Comparison of ENCODE assay signal across 1 cellular context in the genomic region with DNA sequence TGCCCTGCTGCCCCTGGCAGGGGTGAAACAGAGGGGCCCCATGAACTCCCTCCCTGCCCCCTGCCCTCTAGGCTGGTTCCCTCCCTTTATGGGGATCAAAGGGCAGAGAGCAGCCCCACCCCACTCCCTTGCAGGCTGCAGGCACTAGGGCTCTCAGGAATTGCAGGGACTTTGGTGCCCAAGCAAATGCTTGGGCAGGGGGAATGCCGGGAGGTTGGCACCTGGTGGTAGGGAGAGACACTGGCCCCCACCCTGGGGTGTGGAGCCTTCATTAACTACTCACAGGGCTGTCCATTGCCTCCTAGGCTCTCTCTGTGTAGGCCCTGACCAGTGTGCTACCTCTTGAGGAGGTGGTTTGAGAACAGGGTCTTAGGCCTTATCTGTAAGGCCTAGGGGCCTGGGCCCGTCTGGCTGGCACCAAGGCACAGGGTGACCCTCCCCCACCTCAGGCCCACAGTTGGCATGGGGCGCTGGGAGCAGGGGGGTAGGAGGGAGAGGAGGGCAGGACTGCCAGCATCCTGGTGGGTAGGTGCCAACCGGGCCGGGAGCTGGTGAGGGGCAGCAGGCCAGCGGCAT.
A peak's percentile ranks its signal among the peaks of the same experiment; 100 is the strongest.
TF ChIP-seq lines count a peak whose summit lies in the region.

No MANE protein-coding gene starts in this region.

TF ChIP-seq in HEK293, 187 proteins besides CTCF, POLR2A, EP300 and RAD21 (continued from another document):
- TF ChIP-seq, protein P1, sequence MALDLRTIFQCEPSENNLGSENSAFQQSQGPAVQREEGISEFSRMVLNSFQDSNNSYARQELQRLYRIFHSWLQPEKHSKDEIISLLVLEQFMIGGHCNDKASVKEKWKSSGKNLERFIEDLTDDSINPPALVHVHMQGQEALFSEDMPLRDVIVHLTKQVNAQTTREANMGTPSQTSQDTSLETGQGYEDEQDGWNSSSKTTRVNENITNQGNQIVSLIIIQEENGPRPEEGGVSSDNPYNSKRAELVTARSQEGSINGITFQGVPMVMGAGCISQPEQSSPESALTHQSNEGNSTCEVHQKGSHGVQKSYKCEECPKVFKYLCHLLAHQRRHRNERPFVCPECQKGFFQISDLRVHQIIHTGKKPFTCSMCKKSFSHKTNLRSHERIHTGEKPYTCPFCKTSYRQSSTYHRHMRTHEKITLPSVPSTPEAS (tag by site-specific recombination; IDR thresholded peaks at IDR 0.05): no peak
- peak; percentile 33; the same call in 1 of the 2 replicates for TF ChIP-seq GLIS2 (tag by site-specific recombination; IDR thresholded peaks at IDR 0.05)
- TF ChIP-seq ZNF792 (tag by site-specific recombination; IDR thresholded peaks at IDR 0.05): no peak
- 0 out of 2 replicates have a peak, but pooled peaks have one; percentile 23 for TF ChIP-seq KLF1 (tag by site-specific recombination; IDR thresholded peaks at IDR 0.05)
- peak; percentile 13 for TF ChIP-seq PATZ1 (tag by site-specific recombination; IDR thresholded peaks at IDR 0.05)
- no peak for TF ChIP-seq ZNF280C (tag by site-specific recombination; IDR thresholded peaks at IDR 0.05)
- TF ChIP-seq ZNF169 (tag by site-specific recombination; IDR thresholded peaks at IDR 0.05): no peak
- no peak for TF ChIP-seq ELK4 (IDR thresholded peaks at IDR 0.05; ENCODE audit: borderline replicate concordance, low read depth, low read length)
- no peak for TF ChIP-seq ZNF555 (tag by site-specific recombination; conservative IDR thresholded peaks at IDR 0.05)
- TF ChIP-seq ZSCAN23 (tag by site-specific recombination; IDR thresholded peaks at IDR 0.05): no peak
- TF ChIP-seq ZEB2 (tag by site-specific recombination; IDR thresholded peaks at IDR 0.05): no peak
- TF ChIP-seq ZNF530 (tag by site-specific recombination; IDR thresholded peaks at IDR 0.05; ENCODE audit: low read depth): no peak
- no peak for TF ChIP-seq SCRT1 (tag by site-specific recombination; IDR thresholded peaks at IDR 0.05; ENCODE audit: borderline replicate concordance)
- TF ChIP-seq GLI4 (tag by site-specific recombination; IDR thresholded peaks at IDR 0.05): no peak
